17 cellular contexts compared by ENCODE assay signal in the genomic region with DNA sequence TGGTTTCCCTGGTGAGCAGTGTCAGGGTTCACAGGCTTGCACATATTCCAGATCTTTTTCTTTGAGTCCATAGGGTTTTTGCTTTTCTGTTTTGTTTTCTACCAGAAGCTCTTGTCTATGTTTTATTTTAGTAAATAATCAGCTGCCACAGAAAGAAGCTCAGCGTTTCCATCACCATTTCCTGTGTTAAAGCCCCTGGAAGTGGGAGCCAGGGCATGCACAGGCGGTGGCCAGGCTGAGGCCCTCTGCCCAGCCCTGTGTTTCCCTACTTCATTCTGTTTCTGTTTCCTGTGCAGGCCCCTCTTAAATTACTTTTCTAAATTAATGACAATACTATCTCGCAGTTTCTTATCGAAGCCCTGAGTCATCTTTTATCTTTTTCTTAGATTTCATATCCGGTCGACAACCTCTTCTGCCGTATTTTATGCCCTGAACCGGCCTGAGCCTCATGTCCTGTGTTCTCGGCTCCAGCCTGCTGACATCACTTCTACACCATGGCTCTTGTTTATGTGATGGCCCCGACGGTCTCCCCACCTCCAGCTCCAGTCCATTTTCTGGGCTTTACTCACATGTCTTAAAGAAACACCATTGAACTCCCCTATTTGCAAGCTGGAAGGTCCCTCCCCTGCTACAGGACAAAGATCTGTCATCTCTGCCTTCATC.
A peak's percentile ranks its signal among the peaks of the same experiment; 100 is the strongest.
DNase-seq lines count a peak whose midpoint lies in the region; ATAC-seq and TF ChIP-seq lines count a peak whose summit lies in the region.
"Had no signal": no experiment of that assay in that cellular context is flagged by ENCODE, and none has a peak within 500 bp of the region (broad histone marks: within the 10 kb centered on the region; RNA-seq: fewer than 3 reads in every experiment).

No MANE protein-coding gene starts in this region.

- H3K9me3 ChIP-seq in right atrium auricular region (no peaks in the 10 kb centered on the region), heart right ventricle (no peaks in the 10 kb centered on the region), MM.1S (replicated peaks; ENCODE audit: insufficient read depth, low read length) (no peaks in the 10 kb centered on the region)
- H3K9me3 ChIP-seq: BLaER1 had no signal

- DNase-seq in right atrium auricular region (ENCODE audit: low spot score) (peak; percentile 47), heart right ventricle (no peak), left lobe of liver (ENCODE audit: low spot score) (peak; percentile 8), osteocyte (ENCODE audit: extremely low spot score, unreplicated experiment) (peak; percentile 27), HK-2 (ENCODE audit: unreplicated experiment) (no peak), MM.1S (no peak), KG1 (lab: John Stamatoyannopoulos, UW) (no peak)
- DNase-seq: 8988T; CD4-positive, alpha-beta memory T cell; DMS153; DMS79 treated with DMSO at 0.1 percent for 48 hours; GF-D8; H9; IMR-90 had no signal

- no peaks in the 10 kb centered on the region for H3K27me3 ChIP-seq in right atrium auricular region
- peaks cover 0 to 45% (median 11%) of the 10 kb centered on the region in 7 donors for H3K27me3 ChIP-seq in heart right ventricle
- no peaks in the 10 kb centered on the region for H3K27me3 ChIP-seq in MM.1S (replicated peaks; ENCODE audit: insufficient read depth, low read length)
- H3K27me3 ChIP-seq: BLaER1 had no signal

- peaks cover 35% of the 10 kb centered on the region for H3K9me3 Mint-ChIP-seq in osteocyte (ENCODE audit: unreplicated experiment)
- H3K9me3 Mint-ChIP-seq: H9 had no signal

- no peaks in the 10 kb centered on the region for H3K27me3 Mint-ChIP-seq in osteocyte (ENCODE audit: unreplicated experiment)

- H3K27ac ChIP-seq in right atrium auricular region (no peak overlapping the region), heart right ventricle (no peak overlapping the region), MM.1S (ENCODE audit: low read length) (no peak overlapping the region)
- H3K27ac ChIP-seq: BLaER1, HL-60 had no signal

- no peaks in the 10 kb centered on the region for H3F3A ChIP-seq in MM.1S (ENCODE audit: insufficient read depth, low read length)

- H3K36me3 ChIP-seq in right atrium auricular region (no peaks in the 10 kb centered on the region), heart right ventricle (no peaks in the 10 kb centered on the region), MM.1S (replicated peaks; ENCODE audit: insufficient read depth, low read length) (no peaks in the 10 kb centered on the region)
- H3K36me3 ChIP-seq: BLaER1 had no signal

- no peak overlapping the region for H2AFZ ChIP-seq in MM.1S (ENCODE audit: low read length)

- no peaks in the 10 kb centered on the region for H3K36me3 Mint-ChIP-seq in osteocyte (ENCODE audit: unreplicated experiment)
- H3K36me3 Mint-ChIP-seq: CD14-positive monocyte; CD4-positive, alpha-beta memory T cell had no signal

- no peaks in the 10 kb centered on the region for H3K4me1 ChIP-seq in right atrium auricular region
- no peaks in the 10 kb centered on the region for H3K4me1 ChIP-seq in heart right ventricle
- no peaks in the 10 kb centered on the region for H3K4me1 ChIP-seq in MM.1S (ENCODE audit: low read length)

- WGBS in heart right ventricle, 2 donors, result 41 to 52% methylated on average over 11 of the region's 11 CpGs

- TF ChIP-seq CTCF in right atrium auricular region (IDR thresholded peaks at IDR 0.05) (no peak), heart right ventricle (IDR thresholded peaks at IDR 0.05) (no peak), osteocyte (IDR thresholded peaks at IDR 0.05) (no peak), MM.1S (IDR thresholded peaks at IDR 0.05; ENCODE audit: low read length) (no peak)

- no peak overlapping the region for H3K4me2 ChIP-seq in MM.1S (ENCODE audit: low read depth, low read length)
- H3K4me2 ChIP-seq: BLaER1 had no signal

- H3K4me3 ChIP-seq in right atrium auricular region (no peak overlapping the region), heart right ventricle (no peak overlapping the region), MM.1S (ENCODE audit: low read length) (no peak overlapping the region)
- H3K4me3 ChIP-seq: BLaER1 had no signal

- H3K9me2 ChIP-seq in MM.1S (replicated peaks; ENCODE audit: insufficient read depth, low read length), result no peaks in the 10 kb centered on the region

- no peaks in the 10 kb centered on the region for H3K4me1 Mint-ChIP-seq in osteocyte (ENCODE audit: unreplicated experiment)
- H3K4me1 Mint-ChIP-seq: CD14-positive monocyte; CD4-positive, alpha-beta memory T cell had no signal

- H3K4me3 Mint-ChIP-seq in osteocyte (ENCODE audit: unreplicated experiment), result no peak overlapping the region
- H3K4me3 Mint-ChIP-seq: CD14-positive monocyte; CD4-positive, alpha-beta memory T cell; H9 had no signal

- no peaks in the 10 kb centered on the region for H3K79me2 ChIP-seq in MM.1S (ENCODE audit: low read length)

- H3K9ac ChIP-seq in MM.1S (ENCODE audit: low read length), result no peak overlapping the region
- H3K9ac ChIP-seq: BLaER1 had no signal

- no peaks in the 10 kb centered on the region for H4K20me1 ChIP-seq in MM.1S (ENCODE audit: insufficient read depth, low read length)
- H4K20me1 ChIP-seq: BLaER1 had no signal

- ATAC-seq in heart right ventricle (no peak), left lobe of liver (no peak)

- H3K27ac Mint-ChIP-seq in osteocyte (ENCODE audit: unreplicated experiment), result no peak overlapping the region
- H3K27ac Mint-ChIP-seq: CD4-positive, alpha-beta memory T cell had no signal

- intact Hi-C loops in heart right ventricle (cut with DNase I), result no loop called here

Comparison
In these comparisons a context has a peak if more than half of its experiments do, and no peak if none do; other contexts are left out.
1. DNase-seq: peak in right atrium auricular region (single experiment), left lobe of liver (single experiment) and osteocyte (single experiment); none in heart right ventricle (0 of 2), HK-2 (single experiment), MM.1S (single experiment) and KG1 (single experiment).